In the genomic region with DNA sequence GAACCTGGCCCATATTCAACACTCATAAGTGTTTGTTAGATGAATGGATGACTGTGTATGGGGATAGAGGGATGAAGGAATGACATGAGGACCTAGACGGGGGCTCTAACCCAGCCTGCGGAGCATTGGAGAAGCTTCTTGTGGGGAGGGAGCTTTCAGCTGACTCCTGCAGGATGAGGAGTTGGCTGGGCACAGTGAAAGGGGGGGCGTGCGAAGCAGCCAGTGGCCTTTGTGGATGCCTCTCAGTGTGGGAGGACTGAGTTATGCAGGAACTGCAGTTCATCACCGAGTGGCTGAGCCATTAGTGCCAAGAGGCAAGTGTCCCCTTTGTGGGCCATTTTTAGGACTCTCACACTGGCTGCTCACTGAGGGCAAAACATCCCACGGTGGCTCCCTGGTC, we compare ENCODE assay signal across 13 cellular contexts. TPM values are rescaled to one million over a fixed set of nuclear protein-coding genes. Genes with fewer than 3 reads are reported as not detected.
DNase-seq lines count a peak whose midpoint lies in the region; ATAC-seq and TF ChIP-seq lines count a peak whose summit lies in the region.
"Had no signal": no experiment of that assay in that cellular context is flagged by ENCODE, and none has a peak within 500 bp of the region (broad histone marks: within the 10 kb centered on the region; RNA-seq: fewer than 3 reads in every experiment).

No MANE protein-coding gene starts in this region.

- no peaks in the 10 kb centered on the region for H3K27me3 Mint-ChIP-seq in chondrocyte (ENCODE audit: low read depth)

- CTCF ChIA-PET in HEK293T (lab: Yijun Ruan, JAX) = interaction anchor here (1.0 kb wide), 1 partner anchor 16 kb away, joined by 4 read pairs; no protein-coding TSS in a partner anchor

- TF ChIP-seq CTCF in chondrocyte (IDR thresholded peaks at IDR 0.05) (no peak), right atrium auricular region (IDR thresholded peaks at IDR 0.05) (no peak), spleen (IDR thresholded peaks at IDR 0.05 in 8 of 11, conservative IDR thresholded peaks at IDR 0.05 in 3 of 11) (no peak)

- no peaks in the 10 kb centered on the region for H3K9me3 ChIP-seq in right atrium auricular region
- H3K9me3 ChIP-seq in spleen = no peaks in the 10 kb centered on the region
- H3K9me3 ChIP-seq: MG63 had no signal

- peak overlapping the region; percentile 19 for H3K27ac Mint-ChIP-seq in chondrocyte (ENCODE audit: unreplicated experiment)
- H3K27ac Mint-ChIP-seq: stimulated activated memory B cell treated with anti-CD40 and anti-IgM and Interleukin-4, amounts not matched to agents 10 μg/mL and 1 μg/mL and 100 μg/mL, for 72 hours; WTC11 had no signal

- peaks cover 76% of the 10 kb centered on the region for H3K4me1 Mint-ChIP-seq in chondrocyte (ENCODE audit: low read depth)

- no peak for TF ChIP-seq POLR2A in spleen (IDR thresholded peaks at IDR 0.05)

- peak overlapping the region; percentile 82 to 84 for H3K27ac ChIP-seq in right atrium auricular region
- H3K27ac ChIP-seq in spleen = peak overlapping the region in 7 of 8 donors; percentile 27 to 72 (median 61)

- WGBS in spleen, 5 donors = 63 to 80% (median 76%) methylated on average over 5 to 6 of the region's 6 CpGs

- DNase-seq in HCEC 1CT (peak; percentile 6), chondrocyte (ENCODE audit: low spot score) (no peak), right atrium auricular region (ENCODE audit: low spot score) (no peak), spleen (no peak), SK-N-DZ (ENCODE audit: low spot score) (no peak), NCI-H1105 (lab: John Stamatoyannopoulos, UW) (no peak), HEK293T (ENCODE audit: extremely low spot score) (no peak)
- DNase-seq: activated CD8-positive, alpha-beta memory T cell treated with anti-CD3 and anti-CD28 coated beads, Interleukin-2, amount 50 U/mL, for 4 hours; MG63 had no signal

- no peaks in the 10 kb centered on the region for H3K27me3 ChIP-seq in right atrium auricular region
- no peaks in the 10 kb centered on the region for H3K27me3 ChIP-seq in spleen (replicated peaks in 1 of 7)
- H3K27me3 ChIP-seq: MG63 had no signal

- no peak overlapping the region for H3K4me3 ChIP-seq in right atrium auricular region
- no peak overlapping the region for H3K4me3 ChIP-seq in spleen
- H3K4me3 ChIP-seq: MG63 had no signal

- no peaks in the 10 kb centered on the region for H3K9me3 Mint-ChIP-seq in chondrocyte (ENCODE audit: low read depth)
- H3K9me3 Mint-ChIP-seq: stimulated activated memory B cell treated with anti-CD40 and anti-IgM and Interleukin-4, amounts not matched to agents 10 μg/mL and 1 μg/mL and 100 μg/mL, for 72 hours; WTC11 had no signal

- peak overlapping the region; percentile 5 for H3K4me3 Mint-ChIP-seq in chondrocyte (ENCODE audit: unreplicated experiment)
- H3K4me3 Mint-ChIP-seq: stimulated activated memory B cell treated with anti-CD40 and anti-IgM and Interleukin-4, amounts not matched to agents 10 μg/mL and 1 μg/mL and 100 μg/mL, for 72 hours; WTC11 had no signal

- ATAC-seq in HG02798 (IDR thresholded peaks at IDR 0.05; ENCODE audit: poor library complexity, unreplicated experiment) = no peak
- ATAC-seq: stimulated activated memory B cell treated with anti-CD40 and anti-IgM and Interleukin-4, amounts not matched to agents 10 μg/mL and 1 μg/mL and 100 μg/mL, for 72 hours; WTC11 had no signal

- intact Hi-C loops in spleen (cut with DNase I; ENCODE audit: low total_unique reads) = no loop called here

- H3K4me1 ChIP-seq in right atrium auricular region (peaks cover 0 to 62% of the 10 kb centered on the region in 2 donors), spleen (peaks cover 4 to 52% (median 35%) of the 10 kb centered on the region in 6 donors)

- H3K36me3 ChIP-seq in right atrium auricular region (no peaks in the 10 kb centered on the region), spleen (no peaks in the 10 kb centered on the region)
- H3K36me3 ChIP-seq: MG63 had no signal

- POLR2A ChIA-PET in HEK293T (lab: Yijun Ruan, JAX) = interaction anchor here (1.2 to 1.5 kb wide), 2 partner anchors 15 to 124 kb away, joined by 3 read pairs; no protein-coding TSS in a partner anchor

- no peaks in the 10 kb centered on the region for H3K36me3 Mint-ChIP-seq in chondrocyte (ENCODE audit: low read depth)
- H3K36me3 Mint-ChIP-seq: stimulated activated memory B cell treated with anti-CD40 and anti-IgM and Interleukin-4, amounts not matched to agents 10 μg/mL and 1 μg/mL and 100 μg/mL, for 72 hours; WTC11 had no signal

TF ChIP-seq in HEK293T, 16 proteins besides CTCF, POLR2A, EP300 and RAD21:
- TF ChIP-seq ELF4 (IDR thresholded peaks at IDR 0.05) (no peak), TARDBP (IDR thresholded peaks at IDR 0.05) (no peak), ARNT (IDR thresholded peaks at IDR 0.05) (no peak), LEF1 (IDR thresholded peaks at IDR 0.05; ENCODE audit: borderline replicate concordance) (no peak), NFRKB (IDR thresholded peaks at IDR 0.05) (no peak), FOXM1 (IDR thresholded peaks at IDR 0.05; ENCODE audit: borderline replicate concordance) (no peak), L3MBTL2 (conservative IDR thresholded peaks at IDR 0.05) (no peak)

RNA-seq across cellular contexts. Expression of gene EXTL1, which starts 1.2 kb away (rescaled TPM):
- total RNA-seq in chondrocyte = 4.3 to 7.9 TPM (median 6.4 TPM) in 3 replicates
- 1 to 10 TPM in 1 of 2 donors, under 1 TPM in 1; 0.79 to 1.4 TPM for total RNA-seq in right atrium auricular region
- total RNA-seq in spleen = 1 to 10 TPM; 2.3 to 8.6 (median 4.9) TPM
- polyA plus RNA-seq in spleen = 1 to 10 TPM in 1 of 3 donors, under 1 TPM in 2; 0.30 to 3.6 (median 0.63) TPM
- polyA plus RNA-seq in SK-N-DZ (2014; cell fraction: cytosol; rRNA removed) = 0.33 TPM in 1 of 2 replicates, not detected in the other
- polyA plus RNA-seq in SK-N-DZ (2014; cell fraction: nucleus; rRNA removed) = 0.05 and 0.34 TPM in 2 replicates
- polyA plus RNA-seq: liver had no signal

RNA-seq across cellular contexts. Expression of gene PAFAH2, which starts 22.5 kb away (rescaled TPM):
- total RNA-seq in chondrocyte (10.0 to 12.5 TPM (median 10.7 TPM) in 3 replicates), right atrium auricular region (1 to 10 TPM; 4.3 to 5.5 TPM), spleen (10 to 100 TPM; 12.9 to 19.7 (median 13.9) TPM)
- 1 to 10 TPM; 3.9 to 5.3 (median 4.7) TPM for polyA plus RNA-seq in spleen
- polyA plus RNA-seq in SK-N-DZ (2014; cell fraction: cytosol; rRNA removed) = 6.1 and 12.0 TPM in 2 replicates
- polyA plus RNA-seq in SK-N-DZ (2014; cell fraction: nucleus; rRNA removed) = 2.2 and 6.3 TPM in 2 replicates

RNA-seq across cellular contexts. Expression of gene SLC30A2, which starts 25.5 kb away (rescaled TPM):
- total RNA-seq in chondrocyte (0.12 TPM in 1 of 3 replicates, not detected in the others), right atrium auricular region (under 1 TPM; 0.22 to 0.63 TPM), spleen (not detected)
- polyA plus RNA-seq in spleen = not detected
- not detected in 2 replicates for polyA plus RNA-seq in SK-N-DZ (2014; cell fraction: cytosol; rRNA removed)
- not detected in 2 replicates for polyA plus RNA-seq in SK-N-DZ (2014; cell fraction: nucleus; rRNA removed)

RNA-seq across cellular contexts. Expression of gene TRIM63, which starts 47.0 kb away (rescaled TPM):
- total RNA-seq in chondrocyte = 0.26 to 0.70 TPM in 2 of 3 replicates, not detected in the other
- 100 to 1,000 TPM; 118 to 151 TPM for total RNA-seq in right atrium auricular region
- total RNA-seq in spleen = under 1 TPM in 2 of 7 donors, not detected in 5; 0.19 to 0.61 TPM
- under 1 TPM; 0.13 to 0.33 (median 0.30) TPM for polyA plus RNA-seq in spleen
- not detected in 2 replicates for polyA plus RNA-seq in SK-N-DZ (2014; cell fraction: cytosol; rRNA removed)
- not detected in 2 replicates for polyA plus RNA-seq in SK-N-DZ (2014; cell fraction: nucleus; rRNA removed)
- total RNA-seq: liver, WTC11 had no signal
